Comparison of ENCODE assay signal across 2 cellular contexts in genomic region chr1:24045766-24046165, GRCh38.
TF ChIP-seq lines count a peak whose summit lies in the region.

No MANE protein-coding gene starts in this region.

TF ChIP-seq in GM23338, 12 proteins besides CTCF, POLR2A, EP300 and RAD21 (continued from another document):
- TF ChIP-seq REST (IDR thresholded peaks at IDR 0.05; ENCODE audit: unreplicated experiment): no peak

TF ChIP-seq in SK-N-SH treated with all-trans-retinoic acid at 6 μM for 48 hours, 23 proteins besides CTCF, POLR2A, EP300 and RAD21 (continued from another document):
- TF ChIP-seq CREB5 (CRISPR knock-in tag; IDR thresholded peaks at IDR 0.05; ENCODE audit: low read depth) (no peak), TCF4 (CRISPR knock-in tag; IDR thresholded peaks at IDR 0.05; ENCODE audit: borderline replicate concordance) (no peak), ZFP30 (CRISPR knock-in tag; IDR thresholded peaks at IDR 0.05) (no peak), CSRNP3 (CRISPR knock-in tag; IDR thresholded peaks at IDR 0.05) (no peak), ZNF70 (CRISPR knock-in tag; IDR thresholded peaks at IDR 0.05) (no peak)
TF ChIP-seq in SK-N-SH treated with all-trans-retinoic acid at 6 μM for 48 hours: peak in this region for 0.
